Comparison of ENCODE assay signal across 15 cellular contexts in the genomic region with DNA sequence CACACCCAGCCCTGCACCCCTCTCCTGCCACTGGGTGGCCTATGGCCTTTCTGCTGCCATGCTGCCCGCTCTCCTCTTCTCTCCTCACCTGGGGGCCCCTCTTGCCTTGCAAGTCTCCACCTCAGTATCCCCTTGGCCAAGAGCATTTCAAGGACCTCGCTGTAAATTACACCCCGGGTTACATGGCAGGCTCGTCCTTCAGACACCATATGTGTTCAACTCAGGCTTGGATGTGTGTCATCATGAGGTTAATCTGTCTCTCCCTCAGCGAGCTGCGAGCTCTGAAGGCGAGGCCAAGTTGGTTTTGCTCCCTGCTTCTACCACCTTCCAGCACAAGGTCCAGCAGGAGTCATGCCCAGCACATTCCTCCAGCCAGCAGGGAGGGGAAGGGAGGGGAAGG.
DNase-seq lines count a peak whose midpoint lies in the region; ATAC-seq and TF ChIP-seq lines count a peak whose summit lies in the region.
"Had no signal": no experiment of that assay in that cellular context is flagged by ENCODE, and none has a peak within 500 bp of the region (broad histone marks: within the 10 kb centered on the region; RNA-seq: fewer than 3 reads in every experiment).

No MANE protein-coding gene starts in this region.

- H3K36me3 Mint-ChIP-seq in T-helper 2 cell treated with Interferon-gamma antibody and Interleukin-4, amounts not matched to agents 5 μg/mL and 100 μg/mL, for 36 hours (ENCODE audit: low read depth) = no peaks in the 10 kb centered on the region
- H3K36me3 Mint-ChIP-seq in activated T-helper 1 cell treated with anti-CD3 and anti-CD28 coated beads, Interleukin-12 subunit alpha, Interleukin-12 subunit beta, Interleukin-2, Interleukin-4 antibody, amounts not matched to agents 30 ng/mL and 10 ng/mL and 1 ng/mL, durations not matched to agents 14 hours and 24 hours and 36 hours (ENCODE audit: low read depth) = peaks cover 8% of the 10 kb centered on the region
- no peaks in the 10 kb centered on the region for H3K36me3 Mint-ChIP-seq in naive thymus-derived CD8-positive, alpha-beta T cell

- no peaks in the 10 kb centered on the region for H3K9me3 Mint-ChIP-seq in T-helper 2 cell treated with Interferon-gamma antibody and Interleukin-4, amounts not matched to agents 5 μg/mL and 100 μg/mL, for 36 hours
- peaks cover 4% of the 10 kb centered on the region for H3K9me3 Mint-ChIP-seq in activated T-helper 1 cell treated with anti-CD3 and anti-CD28 coated beads, Interleukin-12 subunit alpha, Interleukin-12 subunit beta, Interleukin-2, Interleukin-4 antibody, amounts not matched to agents 30 ng/mL and 10 ng/mL and 1 ng/mL, durations not matched to agents 14 hours and 24 hours and 36 hours
- H3K9me3 Mint-ChIP-seq in naive thymus-derived CD8-positive, alpha-beta T cell = peaks cover 0 to 1% (median 0%) of the 10 kb centered on the region in 9 donors

- no peak for DNase-seq in T-helper 2 cell treated with Interferon-gamma antibody and Interleukin-4, amounts not matched to agents 5 μg/mL and 100 μg/mL, for 36 hours (ENCODE audit: low spot score)
- no peak for DNase-seq in T-helper 2 cell
- DNase-seq in GM13976 (ENCODE audit: low spot score) = no peak
- no peak for DNase-seq in activated T-helper 1 cell treated with anti-CD3 and anti-CD28 coated beads, Interleukin-12 subunit alpha, Interleukin-12 subunit beta, Interleukin-2, Interleukin-4 antibody, amounts not matched to agents 30 ng/mL and 10 ng/mL and 1 ng/mL, durations not matched to agents 14 hours and 24 hours and 36 hours (ENCODE audit: low spot score)
- DNase-seq in naive thymus-derived CD8-positive, alpha-beta T cell = no peak
- DNase-seq in NCI-H146 treated with DMSO at 0.1 percent for 48 hours (lab: John Stamatoyannopoulos, UW; ENCODE audit: unreplicated experiment) = no peak
- DNase-seq in globus pallidus (ENCODE audit: low spot score) = no peak
- DNase-seq in brain microvascular endothelial cell = no peak
- DNase-seq: 8988T, COR-L47, GOT3, hippocampal formation, NCI-H1048 had no signal

- H3K36me3 ChIP-seq in brain microvascular endothelial cell (replicated peaks) = no peaks in the 10 kb centered on the region
- H3K36me3 ChIP-seq: ascending aorta, transverse colon had no signal

- no peak overlapping the region for H3K4me3 ChIP-seq in brain microvascular endothelial cell (ENCODE audit: low read depth, low read length)
- H3K4me3 ChIP-seq: ascending aorta, transverse colon had no signal

- no peaks in the 10 kb centered on the region for H3K27me3 Mint-ChIP-seq in T-helper 2 cell treated with Interferon-gamma antibody and Interleukin-4, amounts not matched to agents 5 μg/mL and 100 μg/mL, for 36 hours (ENCODE audit: low read depth)
- H3K27me3 Mint-ChIP-seq in activated T-helper 1 cell treated with anti-CD3 and anti-CD28 coated beads, Interleukin-12 subunit alpha, Interleukin-12 subunit beta, Interleukin-2, Interleukin-4 antibody, amounts not matched to agents 30 ng/mL and 10 ng/mL and 1 ng/mL, durations not matched to agents 14 hours and 24 hours and 36 hours (ENCODE audit: insufficient read depth) = peaks cover 8% of the 10 kb centered on the region
- no peaks in the 10 kb centered on the region for H3K27me3 Mint-ChIP-seq in naive thymus-derived CD8-positive, alpha-beta T cell

- in situ Hi-C loops in GM13976 (cut with MboI; ENCODE audit: low sequenced_read_pairs, unreplicated experiment) (no loop called here), brain microvascular endothelial cell (cut with HindIII; ENCODE audit: low pct_ligation_motif_present, low sequenced_read_pairs) (no loop called here)

- H3K27ac ChIP-seq in brain microvascular endothelial cell = no peak overlapping the region
- H3K27ac ChIP-seq: ascending aorta had no signal

- intact Hi-C loops in activated T-helper 1 cell treated with anti-CD3 and anti-CD28 coated beads, Interleukin-12 subunit alpha, Interleukin-12 subunit beta, Interleukin-2, Interleukin-4 antibody, amounts not matched to agents 30 ng/mL and 10 ng/mL and 1 ng/mL, durations not matched to agents 14 hours and 24 hours and 36 hours (cut with micrococcal nuclease) = no loop called here

- POLR2A ChIA-PET in naive thymus-derived CD8-positive, alpha-beta T cell (lab: Charles Lee) = interaction anchor here (1.1 to 3.1 kb wide), 6 partner anchors 9 to 53 kb away, joined by 3 to 33 read pairs (median 8); no protein-coding TSS in a partner anchor

- peaks cover 2% of the 10 kb centered on the region for H3K27me3 ChIP-seq in brain microvascular endothelial cell (replicated peaks)
- H3K27me3 ChIP-seq: ascending aorta, transverse colon had no signal

- H3K4me3 Mint-ChIP-seq in T-helper 2 cell treated with Interferon-gamma antibody and Interleukin-4, amounts not matched to agents 5 μg/mL and 100 μg/mL, for 36 hours = peak overlapping the region; percentile 66
- peak overlapping the region; percentile 8 for H3K4me3 Mint-ChIP-seq in activated T-helper 1 cell treated with anti-CD3 and anti-CD28 coated beads, Interleukin-12 subunit alpha, Interleukin-12 subunit beta, Interleukin-2, Interleukin-4 antibody, amounts not matched to agents 30 ng/mL and 10 ng/mL and 1 ng/mL, durations not matched to agents 14 hours and 24 hours and 36 hours
- H3K4me3 Mint-ChIP-seq in naive thymus-derived CD8-positive, alpha-beta T cell = peak overlapping the region in 9 of 10 donors; percentile 15 to 82 (median 57)

- TF ChIP-seq CTCF in GM13976 (IDR thresholded peaks at IDR 0.05; ENCODE audit: borderline replicate concordance, control extremely low read depth, extremely low read depth, insufficient read depth, missing control alignments) (peak; percentile 13), brain microvascular endothelial cell (IDR thresholded peaks at IDR 0.05; ENCODE audit: low read depth, low read length, missing control alignments) (no peak)

- peak overlapping the region; percentile 87 for H3K27ac Mint-ChIP-seq in T-helper 2 cell treated with Interferon-gamma antibody and Interleukin-4, amounts not matched to agents 5 μg/mL and 100 μg/mL, for 36 hours
- H3K27ac Mint-ChIP-seq in activated T-helper 1 cell treated with anti-CD3 and anti-CD28 coated beads, Interleukin-12 subunit alpha, Interleukin-12 subunit beta, Interleukin-2, Interleukin-4 antibody, amounts not matched to agents 30 ng/mL and 10 ng/mL and 1 ng/mL, durations not matched to agents 14 hours and 24 hours and 36 hours = peak overlapping the region; percentile 68
- H3K27ac Mint-ChIP-seq in naive thymus-derived CD8-positive, alpha-beta T cell = peak overlapping the region; percentile 77 to 98 (median 94)

- no peak for ATAC-seq in naive thymus-derived CD8-positive, alpha-beta T cell

- H3K4me1 Mint-ChIP-seq in T-helper 2 cell treated with Interferon-gamma antibody and Interleukin-4, amounts not matched to agents 5 μg/mL and 100 μg/mL, for 36 hours (ENCODE audit: low read depth) = peaks cover 53% of the 10 kb centered on the region
- peaks cover 54% of the 10 kb centered on the region for H3K4me1 Mint-ChIP-seq in activated T-helper 1 cell treated with anti-CD3 and anti-CD28 coated beads, Interleukin-12 subunit alpha, Interleukin-12 subunit beta, Interleukin-2, Interleukin-4 antibody, amounts not matched to agents 30 ng/mL and 10 ng/mL and 1 ng/mL, durations not matched to agents 14 hours and 24 hours and 36 hours (ENCODE audit: low read depth)
- peaks cover 42 to 65% (median 63%) of the 10 kb centered on the region in 4 donors for H3K4me1 Mint-ChIP-seq in naive thymus-derived CD8-positive, alpha-beta T cell

Comparison
In these comparisons a context has a peak if more than half of its experiments do, and no peak if none do; other contexts are left out.
1. H3K4me3 Mint-ChIP-seq: peak in every context shown above with its lines; median percentile 66 in T-helper 2 cell treated with Interferon-gamma antibody and Interleukin-4, amounts not matched to agents 5 μg/mL and 100 μg/mL, for 36 hours; 57 in naive thymus-derived CD8-positive, alpha-beta T cell; 8 in activated T-helper 1 cell treated with anti-CD3 and anti-CD28 coated beads, Interleukin-12 subunit alpha, Interleukin-12 subunit beta, Interleukin-2, Interleukin-4 antibody, amounts not matched to agents 30 ng/mL and 10 ng/mL and 1 ng/mL, durations not matched to agents 14 hours and 24 hours and 36 hours.